Comparison of ENCODE assay signal across 8 cellular contexts in the genomic region with DNA sequence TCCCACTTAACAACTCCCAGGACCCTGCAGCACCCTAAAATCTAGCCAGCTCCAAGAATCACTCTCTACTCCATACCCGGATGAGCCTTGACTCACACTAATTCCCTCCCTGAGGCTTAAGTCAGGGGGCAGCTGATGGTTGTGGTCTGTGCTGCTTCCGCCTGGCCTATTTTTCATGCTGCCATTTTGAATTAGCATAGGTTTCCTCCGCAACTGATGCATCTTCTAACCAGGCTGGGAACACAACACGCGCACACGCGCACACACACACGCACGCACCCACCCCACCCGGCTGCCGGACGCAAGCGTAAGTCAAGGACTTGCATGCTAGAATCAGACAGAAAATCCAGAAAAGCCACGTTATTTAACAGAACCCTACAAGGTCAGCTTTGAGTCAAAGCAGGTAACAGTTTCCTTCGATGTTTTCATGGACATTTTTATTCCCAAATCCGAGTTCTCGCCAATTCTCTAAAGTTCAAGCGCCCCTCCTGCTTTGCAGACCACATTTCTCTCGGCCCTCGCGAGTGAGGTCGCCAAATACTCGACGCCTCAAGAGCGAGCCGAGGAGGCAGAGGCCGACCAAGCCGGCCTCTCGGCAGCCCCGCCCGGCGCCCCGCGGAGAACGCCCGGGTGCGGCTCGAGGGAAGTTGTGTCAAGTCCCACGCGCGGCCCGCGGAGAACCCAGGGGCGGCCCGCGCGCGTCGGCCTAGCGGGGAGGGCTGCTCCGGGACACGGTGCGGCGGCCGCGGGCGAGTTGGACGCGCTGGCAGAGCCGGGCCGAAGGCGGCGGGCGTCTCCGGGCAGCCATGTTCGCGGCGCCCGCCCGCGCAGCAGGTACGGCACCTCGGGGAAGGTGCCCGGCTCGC. TPM values are rescaled to one million over a fixed set of nuclear protein-coding genes. Genes with fewer than 3 reads are reported as not detected.
DNase-seq lines count a peak whose midpoint lies in the region; ATAC-seq, FAIRE-seq and TF ChIP-seq lines count a peak whose summit lies in the region.

No MANE protein-coding gene starts in this region.

- H3K27me3 Mint-ChIP-seq in dendritic cell treated with granulocyte-macrophage colony-stimulating factor and Interleukin-4, amounts not matched to agents 40 ng/mL and 50 ng/mL, for 4 days: peaks cover 9% of the 10 kb centered on the region

- FAIRE-seq in G401.6 (lab: Jason Lieb, UNC): peak; percentile 47

- intact Hi-C loops in dendritic cell treated with granulocyte-macrophage colony-stimulating factor and Interleukin-4, amounts not matched to agents 40 ng/mL and 50 ng/mL, for 4 days (cut with micrococcal nuclease): loop anchor here (2.0 kb wide), 1 partner anchor 40 kb away; a partner anchor contains a TSS

- no peaks in the 10 kb centered on the region for H3K27me3 ChIP-seq in layer of hippocampus (ENCODE audit: control insufficient read depth, insufficient read depth, low read length)

- DNase-seq in LHCN-M2 (ENCODE audit: low read depth) (peak; percentile 75), NCI-H128 (lab: John Stamatoyannopoulos, UW; ENCODE audit: unreplicated experiment) (no peak)
- DNase-seq in stimulated activated CD4-positive, alpha-beta T cell treated with anti-CD3 and anti-CD28 coated beads, Interleukin-2, amount 100 ng/mL, for 24 hours: peak; percentile 20 to 37

- H3K27ac ChIP-seq in layer of hippocampus (ENCODE audit: low read depth, low read length): peak overlapping the region; percentile 84

- H3K4me3 ChIP-seq in WI38 (ENCODE audit: low read depth, low read length): peak overlapping the region; percentile 85

- peaks cover 50% of the 10 kb centered on the region for H3K4me1 Mint-ChIP-seq in dendritic cell treated with granulocyte-macrophage colony-stimulating factor and Interleukin-4, amounts not matched to agents 40 ng/mL and 50 ng/mL, for 4 days (ENCODE audit: low read depth)

- H3K9me3 Mint-ChIP-seq in dendritic cell treated with granulocyte-macrophage colony-stimulating factor and Interleukin-4, amounts not matched to agents 40 ng/mL and 50 ng/mL, for 4 days: peaks cover 6% of the 10 kb centered on the region

- TF ChIP-seq CTCF in WI38 (IDR thresholded peaks at IDR 0.05; ENCODE audit: low read depth, low read length): no peak

- ATAC-seq in GM21825 (IDR thresholded peaks at IDR 0.05; ENCODE audit: unreplicated experiment): peak; percentile 30

- H3K27ac Mint-ChIP-seq in dendritic cell treated with granulocyte-macrophage colony-stimulating factor and Interleukin-4, amounts not matched to agents 40 ng/mL and 50 ng/mL, for 4 days: peak overlapping the region; percentile 88

- peaks cover 4% of the 10 kb centered on the region for H3K36me3 Mint-ChIP-seq in dendritic cell treated with granulocyte-macrophage colony-stimulating factor and Interleukin-4, amounts not matched to agents 40 ng/mL and 50 ng/mL, for 4 days (ENCODE audit: low read depth)

- H3K4me3 Mint-ChIP-seq in dendritic cell treated with granulocyte-macrophage colony-stimulating factor and Interleukin-4, amounts not matched to agents 40 ng/mL and 50 ng/mL, for 4 days: peak overlapping the region; percentile 74

RNA-seq across cellular contexts. Expression of a gene that starts 1.0 kb away (rescaled TPM):
- 149 and 157 TPM in 2 replicates for total RNA-seq in LHCN-M2 (2014; rRNA removed)
- polyA plus RNA-seq in LHCN-M2 (2012): 106 TPM

RNA-seq across cellular contexts. Expression of a gene that starts 37.9 kb away (rescaled TPM):
- 24.6 and 28.9 TPM in 2 replicates for total RNA-seq in LHCN-M2 (2014; rRNA removed)
- polyA plus RNA-seq in LHCN-M2 (2012): 10.2 TPM

RNA-seq across cellular contexts. Expression of a gene that starts 39.6 kb away (rescaled TPM):
- total RNA-seq in LHCN-M2 (2014; rRNA removed): 10.6 and 11.3 TPM in 2 replicates
- 5.7 TPM for polyA plus RNA-seq in LHCN-M2 (2012)
